In genomic region chr5:107396351-107396690, GRCh38 we compare ENCODE assay signal across 10 cellular contexts.
DNase-seq lines count a peak whose midpoint lies in the region; ATAC-seq and TF ChIP-seq lines count a peak whose summit lies in the region.
"Had no signal": no experiment of that assay in that cellular context is flagged by ENCODE, and none has a peak within 500 bp of the region (broad histone marks: within the 10 kb centered on the region; RNA-seq: fewer than 3 reads in every experiment).

No MANE protein-coding gene starts in this region.

- H3K9me3 Mint-ChIP-seq in stimulated activated effector memory CD8-positive, alpha-beta T cell treated with anti-CD3 and anti-CD28 coated beads, Interleukin-12 subunit alpha, Interleukin-12 subunit beta, amount 100 ng/mL, for 72 hours, result no peaks in the 10 kb centered on the region
- H3K9me3 Mint-ChIP-seq: activated naive CD4-positive, alpha-beta T cell treated with anti-CD3 and anti-CD28 coated beads for 36 hours had no signal

- H3K4me3 ChIP-seq in mucosa of descending colon, result no peak overlapping the region

- ATAC-seq in GM19455 (IDR thresholded peaks at IDR 0.05; ENCODE audit: unreplicated experiment) (peak; percentile 35), HG02852 (IDR thresholded peaks at IDR 0.05; ENCODE audit: unreplicated experiment) (peak; percentile 40), HG03520 (IDR thresholded peaks at IDR 0.05; ENCODE audit: unreplicated experiment) (peak; percentile 34), mucosa of descending colon (no peak)
- ATAC-seq in stimulated activated effector memory CD8-positive, alpha-beta T cell treated with anti-CD3 and anti-CD28 coated beads, Interleukin-12 subunit alpha, Interleukin-12 subunit beta, amount 100 ng/mL, for 72 hours, result peak; percentile 32

- intact Hi-C loops in mucosa of descending colon (cut with DNase I, micrococcal nuclease), result no loop called here
- intact Hi-C loops in posterior vena cava (cut with DNase I), result no loop called here

- H3K4me3 Mint-ChIP-seq in stimulated activated effector memory CD8-positive, alpha-beta T cell treated with anti-CD3 and anti-CD28 coated beads, Interleukin-12 subunit alpha, Interleukin-12 subunit beta, amount 100 ng/mL, for 72 hours, result no peak overlapping the region
- H3K4me3 Mint-ChIP-seq: activated naive CD4-positive, alpha-beta T cell treated with anti-CD3 and anti-CD28 coated beads for 36 hours had no signal

- no peak for TF ChIP-seq CTCF in mucosa of descending colon (IDR thresholded peaks at IDR 0.05)

- H3K36me3 Mint-ChIP-seq in stimulated activated effector memory CD8-positive, alpha-beta T cell treated with anti-CD3 and anti-CD28 coated beads, Interleukin-12 subunit alpha, Interleukin-12 subunit beta, amount 100 ng/mL, for 72 hours, result no peaks in the 10 kb centered on the region

- H3K27ac Mint-ChIP-seq in stimulated activated effector memory CD8-positive, alpha-beta T cell treated with anti-CD3 and anti-CD28 coated beads, Interleukin-12 subunit alpha, Interleukin-12 subunit beta, amount 100 ng/mL, for 72 hours, result no peak overlapping the region
- H3K27ac Mint-ChIP-seq: activated naive CD4-positive, alpha-beta T cell treated with anti-CD3 and anti-CD28 coated beads for 36 hours had no signal

- H3K4me1 ChIP-seq in mucosa of descending colon (ENCODE audit: low read depth), result no peaks in the 10 kb centered on the region

- H3K9me3 ChIP-seq in mucosa of descending colon, result no peaks in the 10 kb centered on the region

- H3K36me3 ChIP-seq in mucosa of descending colon (ENCODE audit: low read depth), result no peaks in the 10 kb centered on the region

- H3K4me1 Mint-ChIP-seq in stimulated activated effector memory CD8-positive, alpha-beta T cell treated with anti-CD3 and anti-CD28 coated beads, Interleukin-12 subunit alpha, Interleukin-12 subunit beta, amount 100 ng/mL, for 72 hours, result peaks cover 11% of the 10 kb centered on the region

- DNase-seq in stimulated activated effector memory CD8-positive, alpha-beta T cell treated with anti-CD3 and anti-CD28 coated beads, Interleukin-12 subunit alpha, Interleukin-12 subunit beta, amount 100 ng/mL, for 72 hours (ENCODE audit: low spot score in 2 of 2), result no peak
- DNase-seq in medulla oblongata (ENCODE audit: extremely low spot score), result no peak
- no peak for DNase-seq in mucosa of descending colon
- no peak for DNase-seq in posterior vena cava (ENCODE audit: low spot score)
- no peak for DNase-seq in HK-2 (ENCODE audit: unreplicated experiment)
- DNase-seq: activated naive CD4-positive, alpha-beta T cell treated with anti-CD3 and anti-CD28 coated beads for 36 hours; stimulated activated CD4-positive, alpha-beta T cell treated with anti-CD3 and anti-CD28 coated beads, Interleukin-4, amount 100 ng/mL, for 4 hours had no signal
